In the genomic region with DNA sequence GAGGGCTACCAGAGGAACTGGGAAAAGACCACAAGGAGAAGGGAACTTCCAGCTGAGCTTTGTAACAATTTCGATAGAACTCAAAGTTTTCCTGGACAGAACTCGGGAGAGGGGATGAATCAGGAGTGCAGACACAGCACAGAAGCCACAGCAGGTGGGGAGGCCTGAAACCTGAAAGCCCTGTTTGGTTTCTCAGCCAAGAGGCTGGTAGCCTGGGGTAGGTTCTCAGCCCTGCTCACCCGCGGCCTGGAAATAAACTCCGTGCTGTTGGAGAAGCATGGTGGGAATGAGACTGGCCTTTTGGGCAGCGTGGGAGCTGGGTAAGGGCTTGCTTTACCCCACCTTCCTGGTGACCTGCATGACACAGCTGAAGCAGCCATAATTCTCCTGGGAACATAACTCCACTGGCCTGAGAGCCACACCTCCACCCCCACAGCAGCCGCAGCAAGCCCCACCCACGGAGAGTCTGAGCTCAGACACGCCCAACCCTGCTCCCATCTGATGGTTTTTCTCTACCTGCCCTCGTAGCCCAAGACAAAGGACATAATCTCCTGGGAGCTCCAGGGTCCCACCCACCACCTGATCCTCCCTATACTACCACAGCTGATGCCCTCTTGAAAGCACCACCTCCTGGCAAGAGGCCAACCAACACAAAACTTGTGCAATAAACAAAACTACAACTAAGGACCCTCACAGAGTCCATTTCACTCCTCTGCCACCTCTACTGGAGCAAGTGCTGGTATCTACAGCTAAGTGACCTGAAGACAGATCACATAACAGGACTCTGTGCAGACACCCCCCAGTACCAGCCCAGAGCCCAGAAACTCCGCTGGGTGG, we compare ENCODE assay signal across 13 cellular contexts. TPM values are rescaled to one million over a fixed set of nuclear protein-coding genes. Genes with fewer than 3 reads are reported as not detected.
DNase-seq lines count a peak whose midpoint lies in the region; ATAC-seq, FAIRE-seq and TF ChIP-seq lines count a peak whose summit lies in the region.
"Had no signal": no experiment of that assay in that cellular context is flagged by ENCODE, and none has a peak within 500 bp of the region (broad histone marks: within the 10 kb centered on the region; RNA-seq: fewer than 3 reads in every experiment).

No MANE protein-coding gene starts in this region.

- H3K4me1 ChIP-seq in heart right ventricle: no peaks in the 10 kb centered on the region
- H3K4me1 ChIP-seq: upper lobe of left lung had no signal

- 76 to 83% methylated on average over 11 of the region's 11 CpGs for WGBS in heart right ventricle, 2 donors

- H3K27me3 ChIP-seq in bronchial epithelial cell (ENCODE audit: control insufficient read depth, insufficient read depth, low read length): no peaks in the 10 kb centered on the region
- no peaks in the 10 kb centered on the region for H3K27me3 ChIP-seq in heart right ventricle
- H3K27me3 ChIP-seq: upper lobe of left lung had no signal

- H3K4me3 ChIP-seq in NB4 (ENCODE audit: low read depth, low read length) (no peak overlapping the region), bronchial epithelial cell (ENCODE audit: low read depth, low read length) (no peak overlapping the region), heart right ventricle (no peak overlapping the region)
- H3K4me3 ChIP-seq: upper lobe of left lung had no signal

- ATAC-seq in GM19463 (IDR thresholded peaks at IDR 0.05; ENCODE audit: unreplicated experiment) (peak; percentile 57), heart right ventricle (no peak)
- ATAC-seq in stimulated activated naive CD8-positive, alpha-beta T cell treated with anti-CD3 and anti-CD28 coated beads, Interleukin-15, Interleukin-2, amounts not matched to agents 100 U/mL and 50 U/mL, for 24 hours: no peak
- ATAC-seq: activated CD8-positive, alpha-beta T cell treated with anti-CD3 and anti-CD28 coated beads, Interleukin-2, amount 10 ng/mL, durations not matched to agents 7 days and 5 days had no signal

- H3K9me3 ChIP-seq in heart right ventricle: no peaks in the 10 kb centered on the region
- H3K9me3 ChIP-seq: SK-N-SH, upper lobe of left lung had no signal

- H3K36me3 ChIP-seq in bronchial epithelial cell (ENCODE audit: control insufficient read depth, insufficient read depth, low read length) (no peaks in the 10 kb centered on the region), heart right ventricle (no peaks in the 10 kb centered on the region)
- H3K36me3 ChIP-seq: upper lobe of left lung had no signal

- TF ChIP-seq CTCF in NB4 (IDR thresholded peaks at IDR 0.05; ENCODE audit: low read depth, low read length) (no peak), bronchial epithelial cell (IDR thresholded peaks at IDR 0.05; ENCODE audit: insufficient read depth, low read length, severe bottlenecking) (no peak), heart right ventricle (IDR thresholded peaks at IDR 0.05) (no peak)

- no peak for TF ChIP-seq POLR2A in NB4 (IDR thresholded peaks at IDR 0.05; ENCODE audit: extremely low read depth, insufficient read length)

- intact Hi-C loops in heart right ventricle (cut with DNase I): no loop called here

- DNase-seq in NB4 (ENCODE audit: low read depth) (peak; percentile 25), bronchial epithelial cell (ENCODE audit: low read depth) (peak; percentile 53), retina (peak; percentile 10), urothelium cell line (ENCODE audit: low spot score) (no peak), heart right ventricle (no peak)
- no peak for DNase-seq in stimulated activated naive CD8-positive, alpha-beta T cell treated with anti-CD3 and anti-CD28 coated beads, Interleukin-15, Interleukin-2, amounts not matched to agents 100 U/mL and 50 U/mL, for 24 hours
- DNase-seq in activated CD8-positive, alpha-beta memory T cell treated with anti-CD3 and anti-CD28 coated beads for 24 hours: no peak
- DNase-seq: activated CD8-positive, alpha-beta T cell treated with anti-CD3 and anti-CD28 coated beads, Interleukin-2, amount 10 ng/mL, durations not matched to agents 7 days and 5 days; NCI-H1092 treated with DMSO at 0.1 percent for 48 hours; SK-N-SH; stimulated activated CD4-positive, alpha-beta T cell treated with anti-CD3 and anti-CD28 coated beads, Interleukin-4, amount 100 ng/mL, for 1 hour had no signal

- FAIRE-seq in bronchial epithelial cell (lab: Jason Lieb, UNC) (no peak), urothelium cell line (lab: Jason Lieb, UNC) (no peak)

- no peak overlapping the region for H3K27ac ChIP-seq in heart right ventricle
- H3K27ac ChIP-seq: upper lobe of left lung had no signal

RNA-seq across cellular contexts. Expression of gene CHRM5, which starts 52.5 kb away (rescaled TPM):
- total RNA-seq in bronchial epithelial cell (not detected in 2 replicates), heart right ventricle (not detected)
- not detected for polyA plus RNA-seq in heart right ventricle
- total RNA-seq: activated CD8-positive, alpha-beta T cell treated with anti-CD3 and anti-CD28 coated beads, Interleukin-2, amount 10 ng/mL, durations not matched to agents 7 days and 5 days had no signal

Comparison
In these comparisons a context has a peak if more than half of its experiments do, and no peak if none do; other contexts are left out.
1. DNase-seq: peak in NB4 (single experiment), bronchial epithelial cell (single experiment) and retina (single experiment); none in urothelium cell line (single experiment), stimulated activated naive CD8-positive, alpha-beta T cell treated with anti-CD3 and anti-CD28 coated beads, Interleukin-15, Interleukin-2, amounts not matched to agents 100 U/mL and 50 U/mL, for 24 hours (single experiment), heart right ventricle (0 of 2) and activated CD8-positive, alpha-beta memory T cell treated with anti-CD3 and anti-CD28 coated beads for 24 hours (single experiment).